ENCODE assay signal across 1 cellular context in the genomic region with DNA sequence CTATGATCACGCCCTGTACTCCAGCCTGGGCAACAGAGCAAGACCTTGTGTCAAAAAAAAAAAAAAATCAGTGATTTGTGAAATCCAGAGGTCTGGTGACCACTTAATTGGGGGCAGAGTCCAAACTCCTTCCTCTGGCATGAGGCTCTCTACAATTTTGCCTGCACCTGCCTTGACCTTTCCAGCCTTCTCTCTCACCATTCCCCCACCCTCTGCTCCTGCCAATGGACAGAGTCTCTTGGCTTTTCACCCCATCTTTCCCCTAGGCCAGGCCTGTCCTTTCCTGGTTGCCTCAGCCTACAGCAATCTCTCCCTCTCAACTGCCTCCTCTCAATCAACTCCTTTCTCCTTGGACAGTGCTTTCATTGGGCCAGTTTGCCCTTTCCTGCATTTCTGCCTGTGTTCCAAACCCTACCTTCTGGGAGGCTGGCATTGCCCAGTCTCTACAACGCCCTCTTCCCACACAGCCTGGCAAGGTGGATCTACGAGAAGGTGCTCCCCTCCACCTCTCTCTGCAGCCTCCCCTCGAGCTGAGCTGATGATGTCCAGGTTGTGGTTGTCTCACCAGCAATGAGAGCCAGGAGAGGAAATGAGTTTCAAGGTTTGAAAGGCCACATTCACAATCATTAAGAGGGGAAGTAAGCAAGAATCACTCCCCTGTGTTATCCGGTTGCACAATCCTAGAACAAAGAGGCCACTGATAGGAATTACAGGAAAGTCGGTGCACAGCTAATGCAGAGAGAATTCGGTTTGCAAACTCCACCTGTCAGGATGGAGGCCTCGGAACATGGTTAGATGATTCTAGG.
TF ChIP-seq lines count a peak whose summit lies in the region.

No MANE protein-coding gene starts in this region.

TF ChIP-seq in HepG2, 621 proteins besides CTCF, POLR2A, EP300 and RAD21 (continued from another document and continues in another):
- TF ChIP-seq, protein P1, sequence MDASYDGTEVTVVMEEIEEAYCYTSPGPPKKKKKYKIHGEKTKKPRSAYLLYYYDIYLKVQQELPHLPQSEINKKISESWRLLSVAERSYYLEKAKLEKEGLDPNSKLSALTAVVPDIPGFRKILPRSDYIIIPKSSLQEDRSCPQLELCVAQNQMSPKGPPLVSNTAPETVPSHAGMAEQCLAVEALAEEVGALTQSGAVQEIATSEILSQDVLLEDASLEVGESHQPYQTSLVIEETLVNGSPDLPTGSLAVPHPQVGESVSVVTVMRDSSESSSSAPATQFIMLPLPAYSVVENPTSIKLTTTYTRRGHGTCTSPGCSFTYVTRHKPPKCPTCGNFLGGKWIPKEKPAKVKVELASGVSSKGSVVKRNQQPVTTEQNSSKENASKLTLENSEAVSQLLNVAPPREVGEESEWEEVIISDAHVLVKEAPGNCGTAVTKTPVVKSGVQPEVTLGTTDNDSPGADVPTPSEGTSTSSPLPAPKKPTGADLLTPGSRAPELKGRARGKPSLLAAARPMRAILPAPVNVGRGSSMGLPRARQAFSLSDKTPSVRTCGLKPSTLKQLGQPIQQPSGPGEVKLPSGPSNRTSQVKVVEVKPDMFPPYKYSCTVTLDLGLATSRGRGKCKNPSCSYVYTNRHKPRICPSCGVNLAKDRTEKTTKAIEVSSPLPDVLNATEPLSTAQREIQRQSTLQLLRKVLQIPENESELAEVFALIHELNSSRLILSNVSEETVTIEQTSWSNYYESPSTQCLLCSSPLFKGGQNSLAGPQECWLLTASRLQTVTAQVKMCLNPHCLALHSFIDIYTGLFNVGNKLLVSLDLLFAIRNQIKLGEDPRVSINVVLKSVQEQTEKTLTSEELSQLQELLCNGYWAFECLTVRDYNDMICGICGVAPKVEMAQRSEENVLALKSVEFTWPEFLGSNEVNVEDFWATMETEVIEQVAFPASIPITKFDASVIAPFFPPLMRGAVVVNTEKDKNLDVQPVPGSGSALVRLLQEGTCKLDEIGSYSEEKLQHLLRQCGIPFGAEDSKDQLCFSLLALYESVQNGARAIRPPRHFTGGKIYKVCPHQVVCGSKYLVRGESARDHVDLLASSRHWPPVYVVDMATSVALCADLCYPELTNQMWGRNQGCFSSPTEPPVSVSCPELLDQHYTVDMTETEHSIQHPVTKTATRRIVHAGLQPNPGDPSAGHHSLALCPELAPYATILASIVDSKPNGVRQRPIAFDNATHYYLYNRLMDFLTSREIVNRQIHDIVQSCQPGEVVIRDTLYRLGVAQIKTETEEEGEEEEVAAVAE (CRISPR knock-in tag; IDR thresholded peaks at IDR 0.05; ENCODE audit: borderline replicate concordance), result peak; percentile 81
- peak; percentile 75 for TF ChIP-seq ATF1 (CRISPR knock-in tag; IDR thresholded peaks at IDR 0.05)
- TF ChIP-seq RBFOX2 (IDR thresholded peaks at IDR 0.05; ENCODE audit: low read depth, low read length), result peak; percentile 74
- no peak for TF ChIP-seq MATR3 (CRISPR knock-in tag; IDR thresholded peaks at IDR 0.05)
- TF ChIP-seq, protein P2, sequence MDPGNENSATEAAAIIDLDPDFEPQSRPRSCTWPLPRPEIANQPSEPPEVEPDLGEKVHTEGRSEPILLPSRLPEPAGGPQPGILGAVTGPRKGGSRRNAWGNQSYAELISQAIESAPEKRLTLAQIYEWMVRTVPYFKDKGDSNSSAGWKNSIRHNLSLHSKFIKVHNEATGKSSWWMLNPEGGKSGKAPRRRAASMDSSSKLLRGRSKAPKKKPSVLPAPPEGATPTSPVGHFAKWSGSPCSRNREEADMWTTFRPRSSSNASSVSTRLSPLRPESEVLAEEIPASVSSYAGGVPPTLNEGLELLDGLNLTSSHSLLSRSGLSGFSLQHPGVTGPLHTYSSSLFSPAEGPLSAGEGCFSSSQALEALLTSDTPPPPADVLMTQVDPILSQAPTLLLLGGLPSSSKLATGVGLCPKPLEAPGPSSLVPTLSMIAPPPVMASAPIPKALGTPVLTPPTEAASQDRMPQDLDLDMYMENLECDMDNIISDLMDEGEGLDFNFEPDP (CRISPR knock-in tag; conservative IDR thresholded peaks at IDR 0.05), result no peak
- TF ChIP-seq, protein P3, sequence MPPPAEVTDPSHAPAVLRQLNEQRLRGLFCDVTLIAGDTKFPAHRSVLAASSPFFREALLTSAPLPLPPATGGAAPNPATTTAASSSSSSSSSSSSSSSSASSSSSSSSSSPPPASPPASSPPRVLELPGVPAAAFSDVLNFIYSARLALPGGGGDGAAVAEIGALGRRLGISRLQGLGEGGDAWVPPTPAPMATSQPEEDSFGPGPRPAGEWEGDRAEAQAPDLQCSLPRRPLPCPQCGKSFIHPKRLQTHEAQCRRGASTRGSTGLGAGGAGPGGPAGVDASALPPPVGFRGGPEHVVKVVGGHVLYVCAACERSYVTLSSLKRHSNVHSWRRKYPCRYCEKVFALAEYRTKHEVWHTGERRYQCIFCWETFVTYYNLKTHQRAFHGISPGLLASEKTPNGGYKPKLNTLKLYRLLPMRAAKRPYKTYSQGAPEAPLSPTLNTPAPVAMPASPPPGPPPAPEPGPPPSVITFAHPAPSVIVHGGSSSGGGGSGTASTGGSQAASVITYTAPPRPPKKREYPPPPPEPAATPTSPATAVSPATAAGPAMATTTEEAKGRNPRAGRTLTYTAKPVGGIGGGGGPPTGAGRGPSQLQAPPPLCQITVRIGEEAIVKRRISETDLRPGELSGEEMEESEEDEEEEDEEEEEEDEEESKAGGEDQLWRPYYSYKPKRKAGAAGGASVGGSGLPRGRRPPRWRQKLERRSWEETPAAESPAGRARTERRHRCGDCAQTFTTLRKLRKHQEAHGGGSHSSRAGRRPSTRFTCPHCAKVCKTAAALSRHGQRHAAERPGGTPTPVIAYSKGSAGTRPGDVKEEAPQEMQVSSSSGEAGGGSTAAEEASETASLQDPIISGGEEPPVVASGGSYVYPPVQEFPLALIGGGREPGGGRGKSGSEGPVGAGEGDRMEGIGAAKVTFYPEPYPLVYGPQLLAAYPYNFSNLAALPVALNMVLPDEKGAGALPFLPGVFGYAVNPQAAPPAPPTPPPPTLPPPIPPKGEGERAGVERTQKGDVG (CRISPR knock-in tag; IDR thresholded peaks at IDR 0.05; ENCODE audit: borderline replicate concordance), result peak; percentile 76; the same call in 1 of the 2 replicates
- TF ChIP-seq ZNF138 (CRISPR knock-in tag; IDR thresholded peaks at IDR 0.05; ENCODE audit: low read depth), result no peak
- TF ChIP-seq HOXA5 (CRISPR knock-in tag; IDR thresholded peaks at IDR 0.05), result peak; percentile 90
- peak; percentile 54 for TF ChIP-seq MXD4 (CRISPR knock-in tag; IDR thresholded peaks at IDR 0.05)
- TF ChIP-seq TEAD2 (CRISPR knock-in tag; IDR thresholded peaks at IDR 0.05), result no peak
- TF ChIP-seq, protein P4, sequence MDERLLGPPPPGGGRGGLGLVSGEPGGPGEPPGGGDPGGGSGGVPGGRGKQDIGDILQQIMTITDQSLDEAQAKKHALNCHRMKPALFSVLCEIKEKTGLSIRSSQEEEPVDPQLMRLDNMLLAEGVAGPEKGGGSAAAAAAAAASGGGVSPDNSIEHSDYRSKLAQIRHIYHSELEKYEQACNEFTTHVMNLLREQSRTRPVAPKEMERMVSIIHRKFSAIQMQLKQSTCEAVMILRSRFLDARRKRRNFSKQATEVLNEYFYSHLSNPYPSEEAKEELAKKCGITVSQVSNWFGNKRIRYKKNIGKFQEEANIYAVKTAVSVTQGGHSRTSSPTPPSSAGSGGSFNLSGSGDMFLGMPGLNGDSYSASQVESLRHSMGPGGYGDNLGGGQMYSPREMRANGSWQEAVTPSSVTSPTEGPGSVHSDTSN (CRISPR knock-in tag; IDR thresholded peaks at IDR 0.05), result no peak
- no peak for TF ChIP-seq ZNF839 (CRISPR knock-in tag; IDR thresholded peaks at IDR 0.05; ENCODE audit: borderline replicate concordance)
- no peak for TF ChIP-seq MAFG (CRISPR knock-in tag; IDR thresholded peaks at IDR 0.05)
- TF ChIP-seq, protein P5, sequence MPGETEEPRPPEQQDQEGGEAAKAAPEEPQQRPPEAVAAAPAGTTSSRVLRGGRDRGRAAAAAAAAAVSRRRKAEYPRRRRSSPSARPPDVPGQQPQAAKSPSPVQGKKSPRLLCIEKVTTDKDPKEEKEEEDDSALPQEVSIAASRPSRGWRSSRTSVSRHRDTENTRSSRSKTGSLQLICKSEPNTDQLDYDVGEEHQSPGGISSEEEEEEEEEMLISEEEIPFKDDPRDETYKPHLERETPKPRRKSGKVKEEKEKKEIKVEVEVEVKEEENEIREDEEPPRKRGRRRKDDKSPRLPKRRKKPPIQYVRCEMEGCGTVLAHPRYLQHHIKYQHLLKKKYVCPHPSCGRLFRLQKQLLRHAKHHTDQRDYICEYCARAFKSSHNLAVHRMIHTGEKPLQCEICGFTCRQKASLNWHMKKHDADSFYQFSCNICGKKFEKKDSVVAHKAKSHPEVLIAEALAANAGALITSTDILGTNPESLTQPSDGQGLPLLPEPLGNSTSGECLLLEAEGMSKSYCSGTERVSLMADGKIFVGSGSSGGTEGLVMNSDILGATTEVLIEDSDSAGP (CRISPR knock-in tag; IDR thresholded peaks at IDR 0.05; ENCODE audit: borderline replicate concordance), result peak; percentile 83; the same call in 1 of the 2 replicates
- no peak for TF ChIP-seq KLF13 (CRISPR knock-in tag; IDR thresholded peaks at IDR 0.05)
- no peak for TF ChIP-seq CHD2 (IDR thresholded peaks at IDR 0.05; ENCODE audit: low read depth, low read length)
- TF ChIP-seq ZNF747 (CRISPR knock-in tag; IDR thresholded peaks at IDR 0.05; ENCODE audit: borderline replicate concordance), result peak; percentile 78
- no peak for TF ChIP-seq HES4 (CRISPR knock-in tag; IDR thresholded peaks at IDR 0.05; ENCODE audit: borderline replicate concordance)
- TF ChIP-seq NFYB (CRISPR knock-in tag; IDR thresholded peaks at IDR 0.05), result peak; percentile 24
- TF ChIP-seq ZNF552 (CRISPR knock-in tag; IDR thresholded peaks at IDR 0.05; ENCODE audit: borderline replicate concordance), result peak; percentile 34; the same call in 1 of the 2 replicates
- TF ChIP-seq ZNF670 (CRISPR knock-in tag; IDR thresholded peaks at IDR 0.05; ENCODE audit: borderline replicate concordance), result no peak; the same call in 1 of the 2 replicates
- TF ChIP-seq CCDC6 (CRISPR knock-in tag; IDR thresholded peaks at IDR 0.05), result peak; percentile 70; the same call in 1 of the 2 replicates
- TF ChIP-seq, protein P6, sequence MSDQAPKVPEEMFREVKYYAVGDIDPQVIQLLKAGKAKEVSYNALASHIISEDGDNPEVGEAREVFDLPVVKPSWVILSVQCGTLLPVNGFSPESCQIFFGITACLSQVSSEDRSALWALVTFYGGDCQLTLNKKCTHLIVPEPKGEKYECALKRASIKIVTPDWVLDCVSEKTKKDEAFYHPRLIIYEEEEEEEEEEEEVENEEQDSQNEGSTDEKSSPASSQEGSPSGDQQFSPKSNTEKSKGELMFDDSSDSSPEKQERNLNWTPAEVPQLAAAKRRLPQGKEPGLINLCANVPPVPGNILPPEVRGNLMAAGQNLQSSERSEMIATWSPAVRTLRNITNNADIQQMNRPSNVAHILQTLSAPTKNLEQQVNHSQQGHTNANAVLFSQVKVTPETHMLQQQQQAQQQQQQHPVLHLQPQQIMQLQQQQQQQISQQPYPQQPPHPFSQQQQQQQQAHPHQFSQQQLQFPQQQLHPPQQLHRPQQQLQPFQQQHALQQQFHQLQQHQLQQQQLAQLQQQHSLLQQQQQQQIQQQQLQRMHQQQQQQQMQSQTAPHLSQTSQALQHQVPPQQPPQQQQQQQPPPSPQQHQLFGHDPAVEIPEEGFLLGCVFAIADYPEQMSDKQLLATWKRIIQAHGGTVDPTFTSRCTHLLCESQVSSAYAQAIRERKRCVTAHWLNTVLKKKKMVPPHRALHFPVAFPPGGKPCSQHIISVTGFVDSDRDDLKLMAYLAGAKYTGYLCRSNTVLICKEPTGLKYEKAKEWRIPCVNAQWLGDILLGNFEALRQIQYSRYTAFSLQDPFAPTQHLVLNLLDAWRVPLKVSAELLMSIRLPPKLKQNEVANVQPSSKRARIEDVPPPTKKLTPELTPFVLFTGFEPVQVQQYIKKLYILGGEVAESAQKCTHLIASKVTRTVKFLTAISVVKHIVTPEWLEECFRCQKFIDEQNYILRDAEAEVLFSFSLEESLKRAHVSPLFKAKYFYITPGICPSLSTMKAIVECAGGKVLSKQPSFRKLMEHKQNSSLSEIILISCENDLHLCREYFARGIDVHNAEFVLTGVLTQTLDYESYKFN (CRISPR knock-in tag; conservative IDR thresholded peaks at IDR 0.05), result peak; percentile 94
- peak; percentile 82; the same call in 1 of the 2 replicates for TF ChIP-seq MEIS1 (CRISPR knock-in tag; IDR thresholded peaks at IDR 0.05; ENCODE audit: borderline replicate concordance)
- TF ChIP-seq, protein P7, sequence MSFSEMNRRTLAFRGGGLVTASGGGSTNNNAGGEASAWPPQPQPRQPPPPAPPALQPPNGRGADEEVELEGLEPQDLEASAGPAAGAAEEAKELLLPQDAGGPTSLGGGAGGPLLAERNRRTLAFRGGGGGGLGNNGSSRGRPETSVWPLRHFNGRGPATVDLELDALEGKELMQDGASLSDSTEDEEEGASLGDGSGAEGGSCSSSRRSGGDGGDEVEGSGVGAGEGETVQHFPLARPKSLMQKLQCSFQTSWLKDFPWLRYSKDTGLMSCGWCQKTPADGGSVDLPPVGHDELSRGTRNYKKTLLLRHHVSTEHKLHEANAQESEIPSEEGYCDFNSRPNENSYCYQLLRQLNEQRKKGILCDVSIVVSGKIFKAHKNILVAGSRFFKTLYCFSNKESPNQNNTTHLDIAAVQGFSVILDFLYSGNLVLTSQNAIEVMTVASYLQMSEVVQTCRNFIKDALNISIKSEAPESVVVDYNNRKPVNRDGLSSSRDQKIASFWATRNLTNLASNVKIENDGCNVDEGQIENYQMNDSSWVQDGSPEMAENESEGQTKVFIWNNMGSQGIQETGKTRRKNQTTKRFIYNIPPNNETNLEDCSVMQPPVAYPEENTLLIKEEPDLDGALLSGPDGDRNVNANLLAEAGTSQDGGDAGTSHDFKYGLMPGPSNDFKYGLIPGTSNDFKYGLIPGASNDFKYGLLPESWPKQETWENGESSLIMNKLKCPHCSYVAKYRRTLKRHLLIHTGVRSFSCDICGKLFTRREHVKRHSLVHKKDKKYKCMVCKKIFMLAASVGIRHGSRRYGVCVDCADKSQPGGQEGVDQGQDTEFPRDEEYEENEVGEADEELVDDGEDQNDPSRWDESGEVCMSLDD (CRISPR knock-in tag; IDR thresholded peaks at IDR 0.05; ENCODE audit: borderline replicate concordance), result peak; percentile 90; the same call in 1 of the 2 replicates
- TF ChIP-seq ZNF570 (CRISPR knock-in tag; IDR thresholded peaks at IDR 0.05; ENCODE audit: borderline replicate concordance), result no peak
- TF ChIP-seq, protein P8, sequence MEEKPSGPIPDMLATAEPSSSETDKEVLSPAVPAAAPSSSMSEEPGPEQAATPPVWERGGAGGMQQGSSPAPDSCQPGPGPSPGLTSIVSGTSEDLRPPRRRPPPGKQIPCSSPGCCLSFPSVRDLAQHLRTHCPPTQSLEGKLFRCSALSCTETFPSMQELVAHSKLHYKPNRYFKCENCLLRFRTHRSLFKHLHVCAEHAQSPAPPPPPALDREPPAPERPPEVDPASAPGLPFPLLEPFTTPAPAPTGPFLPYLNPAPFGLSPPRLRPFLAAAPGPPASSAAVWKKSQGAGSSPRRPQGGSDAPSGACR (CRISPR knock-in tag; IDR thresholded peaks at IDR 0.05), result peak; percentile 76
- peak; percentile 37; the same call in 1 of the 2 replicates for TF ChIP-seq ZBTB3 (CRISPR knock-in tag; IDR thresholded peaks at IDR 0.05; ENCODE audit: borderline replicate concordance, low read depth)
- peak; percentile 93 for TF ChIP-seq RFXAP (CRISPR knock-in tag; IDR thresholded peaks at IDR 0.05; ENCODE audit: borderline replicate concordance)
- TF ChIP-seq HDAC6 (IDR thresholded peaks at IDR 0.05; ENCODE audit: low read depth, low read length), result no peak
- TF ChIP-seq ZNF547 (CRISPR knock-in tag; IDR thresholded peaks at IDR 0.05), result peak; percentile 55; the same call in 1 of the 2 replicates
- TF ChIP-seq SP4 (CRISPR knock-in tag; IDR thresholded peaks at IDR 0.05), result no peak
- peak; percentile 22; the same call in 1 of the 2 replicates for TF ChIP-seq ZNF589 (CRISPR knock-in tag; conservative IDR thresholded peaks at IDR 0.05)
- no peak for TF ChIP-seq ZNF546 (CRISPR knock-in tag; conservative IDR thresholded peaks at IDR 0.05)
